ENCODE assay signal across 9 cellular contexts in the genomic region with DNA sequence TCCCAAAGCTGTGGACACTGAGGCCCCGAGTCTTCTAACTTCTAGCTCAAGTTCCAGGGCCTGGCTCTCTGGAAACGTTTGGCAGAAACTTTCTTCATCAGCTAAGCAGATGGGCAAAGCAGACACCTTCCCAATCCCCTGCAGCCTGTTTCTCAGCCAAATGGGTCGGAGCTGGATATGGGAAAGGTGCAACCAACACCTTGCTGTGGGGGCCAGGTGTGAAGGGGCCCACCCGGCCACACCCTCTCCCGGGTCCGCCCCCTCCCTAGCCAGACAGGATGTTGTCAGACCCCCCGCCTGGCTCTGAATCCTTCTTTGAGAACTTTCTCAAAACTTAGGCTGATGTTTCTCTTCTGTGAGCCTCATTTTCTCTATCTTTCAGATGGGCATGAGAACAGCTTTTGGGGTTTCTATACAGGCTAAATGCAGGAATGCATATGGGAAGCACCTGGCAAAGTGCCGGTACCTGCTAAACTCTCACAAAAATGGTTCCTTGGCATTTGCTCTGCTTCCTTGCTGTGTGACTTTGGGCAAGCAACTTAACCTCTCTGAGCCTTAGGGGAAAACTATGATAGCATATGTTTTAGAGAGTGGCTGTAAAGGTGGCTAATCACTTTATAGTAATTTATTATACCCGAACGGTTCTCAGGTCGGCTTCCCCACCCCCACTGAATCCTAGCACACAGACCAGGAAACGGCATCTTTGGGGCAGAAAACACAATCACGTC. TPM values are rescaled to one million over a fixed set of nuclear protein-coding genes. Genes with fewer than 3 reads are reported as not detected.
DNase-seq lines count a peak whose midpoint lies in the region; ATAC-seq and TF ChIP-seq lines count a peak whose summit lies in the region.
"Had no signal": no experiment of that assay in that cellular context is flagged by ENCODE, and none has a peak within 500 bp of the region (broad histone marks: within the 10 kb centered on the region; RNA-seq: fewer than 3 reads in every experiment).

No MANE protein-coding gene starts in this region.

- TF ChIP-seq CTCF in HFF-Myc (IDR thresholded peaks at IDR 0.05; ENCODE audit: low read depth, low read length, missing control alignments), result no peak
- TF ChIP-seq CTCF in astrocyte of the spinal cord (IDR thresholded peaks at IDR 0.05; ENCODE audit: low read depth, low read length), result no peak
- no peak for TF ChIP-seq CTCF in liver (IDR thresholded peaks at IDR 0.05; ENCODE audit: low read depth, low read length, missing input control)
- TF ChIP-seq CTCF in suprapubic skin (IDR thresholded peaks at IDR 0.05), result no peak

- H3K4me1 Mint-ChIP-seq in T-helper 17 cell, result peaks cover 15% of the 10 kb centered on the region

- in situ Hi-C loops in astrocyte of the spinal cord (cut with HindIII; ENCODE audit: low sequenced_read_pairs), result no loop called here

- ATAC-seq in GM18505 (IDR thresholded peaks at IDR 0.05; ENCODE audit: unreplicated experiment), result no peak
- ATAC-seq in T-helper 17 cell, result no peak

- H3K4me1 ChIP-seq in liver (ENCODE audit: control insufficient read depth in 4 of 4, insufficient read depth in 4 of 4, low read length in 3 of 4) (peaks cover 2 to 15% (median 6%) of the 10 kb centered on the region in 4 donors), suprapubic skin (peaks cover 56% of the 10 kb centered on the region)

- no peak for DNase-seq in HFF-Myc (ENCODE audit: extremely low read depth, low read depth)
- no peak for DNase-seq in astrocyte of the spinal cord (ENCODE audit: low read depth, low spot score)
- no peak for DNase-seq in suprapubic skin (ENCODE audit: low spot score in 2 of 2)
- no peak for DNase-seq in AML-193 (lab: John Stamatoyannopoulos, UW)
- DNase-seq in T-helper 17 cell, result no peak
- DNase-seq: stimulated activated CD4-positive, alpha-beta T cell treated with anti-CD3 and anti-CD28 coated beads, Interleukin-4, amount 100 ng/mL, for 1 hour had no signal

- H3K9me3 ChIP-seq in liver (ENCODE audit: control insufficient read depth in 4 of 4, low read length in 3 of 4) (no peaks in the 10 kb centered on the region), suprapubic skin (no peaks in the 10 kb centered on the region), T-helper 17 cell (ENCODE audit: control insufficient read depth, low read length, poor library complexity, severe bottlenecking) (no peaks in the 10 kb centered on the region)

- H3K4me3 ChIP-seq in HFF-Myc (replicated peaks; ENCODE audit: low read depth, low read length), result peak overlapping the region; percentile 94
- peak overlapping the region; percentile 97 for H3K4me3 ChIP-seq in astrocyte of the spinal cord (ENCODE audit: low read depth, low read length)
- peak overlapping the region; percentile 20 to 34 (median 26) for H3K4me3 ChIP-seq in liver (ENCODE audit: low read depth in 1 of 3, low read length in 3 of 3)
- peak overlapping the region; percentile 48 for H3K4me3 ChIP-seq in suprapubic skin

- H3K36me3 Mint-ChIP-seq in T-helper 17 cell (ENCODE audit: low read depth), result no peaks in the 10 kb centered on the region

- no peak for TF ChIP-seq RAD21 in liver (IDR thresholded peaks at IDR 0.05)

- H3K27me3 ChIP-seq in liver (ENCODE audit: control insufficient read depth in 4 of 4, insufficient read depth in 4 of 4, low read length in 3 of 4), result no peaks in the 10 kb centered on the region
- no peaks in the 10 kb centered on the region for H3K27me3 ChIP-seq in suprapubic skin

- peaks cover 4% of the 10 kb centered on the region for H3K27me3 Mint-ChIP-seq in T-helper 17 cell

- no peak overlapping the region for H3K4me3 Mint-ChIP-seq in T-helper 17 cell

- no peak overlapping the region for H3K27ac Mint-ChIP-seq in T-helper 17 cell

- H3K36me3 ChIP-seq in liver (ENCODE audit: control insufficient read depth in 4 of 4, insufficient read depth in 3 of 4, low read depth in 1 of 4, low read length in 3 of 4), result no peaks in the 10 kb centered on the region
- no peaks in the 10 kb centered on the region for H3K36me3 ChIP-seq in suprapubic skin

- H3K27ac ChIP-seq in liver (ENCODE audit: low read depth in 1 of 2, low read length in 2 of 2) (peak overlapping the region; percentile 30 to 67), suprapubic skin (peak overlapping the region; percentile 12)

- WGBS in liver, result 77% methylated on average over 13 of the region's 13 CpGs
- WGBS in suprapubic skin, result 76% methylated on average over 9 of the region's 13 CpGs

- peak overlapping the region in 1 of 2 donors; percentile 39 for H3K9ac ChIP-seq in liver (ENCODE audit: low read depth in 1 of 2, low read length in 2 of 2)

- no peak for TF ChIP-seq POLR2A in suprapubic skin (IDR thresholded peaks at IDR 0.05)
- TF ChIP-seq POLR2A in GM18505 (IDR thresholded peaks at IDR 0.05; ENCODE audit: borderline replicate concordance, extremely low read depth, insufficient read depth, insufficient read length), result no peak

- TF ChIP-seq EP300 in suprapubic skin (IDR thresholded peaks at IDR 0.05), result no peak

TF ChIP-seq in liver, 16 proteins besides CTCF, POLR2A, EP300 and RAD21:
- TF ChIP-seq EGR1 (IDR thresholded peaks at IDR 0.05; ENCODE audit: low read depth in 2 of 2) (no peak), FOXA1 (IDR thresholded peaks at IDR 0.05) (no peak), FOXA2 (IDR thresholded peaks at IDR 0.05) (no peak), RXRA (IDR thresholded peaks at IDR 0.05) (no peak)
- TF ChIP-seq, protein P1, sequence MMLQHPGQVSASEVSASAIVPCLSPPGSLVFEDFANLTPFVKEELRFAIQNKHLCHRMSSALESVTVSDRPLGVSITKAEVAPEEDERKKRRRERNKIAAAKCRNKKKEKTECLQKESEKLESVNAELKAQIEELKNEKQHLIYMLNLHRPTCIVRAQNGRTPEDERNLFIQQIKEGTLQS (IDR thresholded peaks at IDR 0.05), result no peak
- TF ChIP-seq, protein P2, sequence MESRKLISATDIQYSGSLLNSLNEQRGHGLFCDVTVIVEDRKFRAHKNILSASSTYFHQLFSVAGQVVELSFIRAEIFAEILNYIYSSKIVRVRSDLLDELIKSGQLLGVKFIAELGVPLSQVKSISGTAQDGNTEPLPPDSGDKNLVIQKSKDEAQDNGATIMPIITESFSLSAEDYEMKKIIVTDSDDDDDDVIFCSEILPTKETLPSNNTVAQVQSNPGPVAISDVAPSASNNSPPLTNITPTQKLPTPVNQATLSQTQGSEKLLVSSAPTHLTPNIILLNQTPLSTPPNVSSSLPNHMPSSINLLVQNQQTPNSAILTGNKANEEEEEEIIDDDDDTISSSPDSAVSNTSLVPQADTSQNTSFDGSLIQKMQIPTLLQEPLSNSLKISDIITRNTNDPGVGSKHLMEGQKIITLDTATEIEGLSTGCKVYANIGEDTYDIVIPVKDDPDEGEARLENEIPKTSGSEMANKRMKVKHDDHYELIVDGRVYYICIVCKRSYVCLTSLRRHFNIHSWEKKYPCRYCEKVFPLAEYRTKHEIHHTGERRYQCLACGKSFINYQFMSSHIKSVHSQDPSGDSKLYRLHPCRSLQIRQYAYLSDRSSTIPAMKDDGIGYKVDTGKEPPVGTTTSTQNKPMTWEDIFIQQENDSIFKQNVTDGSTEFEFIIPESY (IDR thresholded peaks at IDR 0.05), result no peak
- TF ChIP-seq, protein P3, sequence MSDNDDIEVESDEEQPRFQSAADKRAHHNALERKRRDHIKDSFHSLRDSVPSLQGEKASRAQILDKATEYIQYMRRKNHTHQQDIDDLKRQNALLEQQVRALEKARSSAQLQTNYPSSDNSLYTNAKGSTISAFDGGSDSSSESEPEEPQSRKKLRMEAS (IDR thresholded peaks at IDR 0.05), result no peak

RNA-seq across cellular contexts. Expression of a gene that starts 1.8 kb away (rescaled TPM):
- total RNA-seq in liver (under 1 TPM; 0.28 to 0.75 TPM), suprapubic skin (1 to 10 TPM in 3 of 4 donors, under 1 TPM in 1; 0.56 to 4.1 (median 1.4) TPM), T-helper 17 cell (1 to 10 TPM; 2.2 to 3.3 TPM)
- polyA plus RNA-seq in liver, result 1 to 10 TPM in 1 of 2 donors, under 1 TPM in 1; 0.44 to 3.4 TPM
- total RNA-seq: LHCN-M2 had no signal

RNA-seq across cellular contexts. Expression of a gene that starts 48.4 kb away (rescaled TPM):
- 10 to 100 TPM; 30.9 to 87.9 TPM for total RNA-seq in liver
- polyA plus RNA-seq in liver, result 10 to 100 TPM; 33.8 to 48.0 TPM
- 100 to 1,000 TPM; 134 to 150 (median 138) TPM for total RNA-seq in suprapubic skin
- 100 to 1,000 TPM; 104 to 111 TPM for total RNA-seq in T-helper 17 cell

Comparison
In these comparisons a context has a peak if more than half of its experiments do, and no peak if none do; other contexts are left out.
1. H3K4me3 ChIP-seq: peak in every context shown above with its lines; median percentile 97 in astrocyte of the spinal cord; 94 in HFF-Myc; 48 in suprapubic skin; 26 in liver.